ENCODE assay signal across 27 cellular contexts in the genomic region with DNA sequence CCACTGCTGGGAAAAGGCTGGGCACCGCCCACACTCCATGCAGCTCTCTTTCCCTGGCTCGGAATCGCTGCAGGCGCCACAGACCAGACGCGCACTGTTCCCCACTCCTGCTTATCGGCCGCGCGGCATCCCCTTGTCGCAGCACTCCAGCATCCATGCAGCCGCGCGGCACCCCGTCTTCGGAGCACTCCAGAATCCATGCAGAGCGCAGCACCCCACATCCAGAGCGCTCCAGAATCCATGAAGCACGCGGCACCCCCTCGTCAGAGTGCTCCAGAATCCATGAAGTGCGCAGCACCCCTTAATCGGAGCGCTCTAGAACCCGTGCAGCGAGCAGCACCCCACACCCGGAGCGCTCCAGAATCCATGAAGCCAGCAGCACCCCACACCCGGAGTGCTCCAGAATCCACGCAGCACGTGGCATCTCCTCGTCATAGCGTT. TPM values are rescaled to one million over a fixed set of nuclear protein-coding genes. Genes with fewer than 3 reads are reported as not detected.
"Had no signal": no experiment of that assay in that cellular context is flagged by ENCODE, and none has a peak within 500 bp of the region (broad histone marks: within the 10 kb centered on the region; RNA-seq: fewer than 3 reads in every experiment).

No MANE protein-coding gene starts in this region.

- H3K4me3 Mint-ChIP-seq: activated CD4-positive, alpha-beta T cell treated with anti-CD3 and anti-CD28 coated beads for 36 hours; activated CD8-positive, alpha-beta T cell treated with anti-CD3 and anti-CD28 coated beads for 36 hours; activated naive CD4-positive, alpha-beta T cell treated with anti-CD3 and anti-CD28 coated beads for 36 hours; activated naive CD8-positive, alpha-beta T cell; brain; IgD-negative memory B cell had no signal

- H3K27me3 Mint-ChIP-seq: activated CD8-positive, alpha-beta T cell treated with anti-CD3 and anti-CD28 coated beads for 36 hours; activated naive CD8-positive, alpha-beta T cell had no signal

- H3K27ac ChIP-seq: VCaP had no signal

- ATAC-seq: activated CD4-positive, alpha-beta T cell treated with anti-CD3 and anti-CD28 coated beads for 36 hours; activated CD8-positive, alpha-beta T cell treated with anti-CD3 and anti-CD28 coated beads for 36 hours had no signal

- DNase-seq: activated CD4-positive, alpha-beta T cell treated with anti-CD3 and anti-CD28 coated beads for 36 hours; activated CD8-positive, alpha-beta memory T cell treated with anti-CD3 and anti-CD28 coated beads, Interleukin-2, amount 50 U/mL, for 4 hours; activated CD8-positive, alpha-beta T cell treated with anti-CD3 and anti-CD28 coated beads for 36 hours; activated gamma-delta T cell; activated naive CD4-positive, alpha-beta T cell treated with anti-CD3 and anti-CD28 coated beads for 36 hours; amygdala; KG1; NCI-H1092; NCI-H1417; NCI-H1930; NCI-H2107; NCI-H2171 treated with DMSO at 0.1 percent for 48 hours; NCI-H226; NCI-H510A; NCI-H526 treated with DMSO at 0.1 percent for 48 hours; NCI-H82; SIG-M5 had no signal

- H3K27ac Mint-ChIP-seq: activated CD4-positive, alpha-beta T cell treated with anti-CD3 and anti-CD28 coated beads for 36 hours; activated CD8-positive, alpha-beta T cell treated with anti-CD3 and anti-CD28 coated beads for 36 hours; activated naive CD4-positive, alpha-beta T cell treated with anti-CD3 and anti-CD28 coated beads for 36 hours; activated naive CD8-positive, alpha-beta T cell had no signal

- H3K9me3 Mint-ChIP-seq: activated CD8-positive, alpha-beta T cell treated with anti-CD3 and anti-CD28 coated beads for 36 hours; activated naive CD4-positive, alpha-beta T cell treated with anti-CD3 and anti-CD28 coated beads for 36 hours; IgD-negative memory B cell had no signal

- H3K4me1 Mint-ChIP-seq: activated CD4-positive, alpha-beta T cell treated with anti-CD3 and anti-CD28 coated beads for 36 hours had no signal

- H3K36me3 Mint-ChIP-seq: activated naive CD8-positive, alpha-beta T cell; brain; IgD-negative memory B cell had no signal

RNA-seq across cellular contexts. Expression of gene TFF3, which starts 9.5 kb away (rescaled TPM):
- total RNA-seq: activated CD4-positive, alpha-beta T cell treated with anti-CD3 and anti-CD28 coated beads for 36 hours; activated CD8-positive, alpha-beta T cell treated with anti-CD3 and anti-CD28 coated beads for 36 hours; activated naive CD4-positive, alpha-beta T cell treated with anti-CD3 and anti-CD28 coated beads for 36 hours; astrocyte; LHCN-M2; MCF 10A; OCI-LY7; T-helper 2 cell treated with Interferon-gamma antibody and Interleukin-4, amounts not matched to agents 100 ng/mL and 5 ng/mL, for 36 hours had no signal
- polyA plus RNA-seq: IgD-negative memory B cell had no signal

RNA-seq across cellular contexts. Expression of gene TFF2, which starts 45.1 kb away (rescaled TPM):
- total RNA-seq: activated CD4-positive, alpha-beta T cell treated with anti-CD3 and anti-CD28 coated beads for 36 hours; activated CD8-positive, alpha-beta T cell treated with anti-CD3 and anti-CD28 coated beads for 36 hours; activated naive CD4-positive, alpha-beta T cell treated with anti-CD3 and anti-CD28 coated beads for 36 hours; astrocyte; LHCN-M2; MCF 10A; OCI-LY7; RPMI7951; T-helper 2 cell treated with Interferon-gamma antibody and Interleukin-4, amounts not matched to agents 100 ng/mL and 5 ng/mL, for 36 hours had no signal
- polyA plus RNA-seq: IgD-negative memory B cell had no signal
